In genomic region chr3:189340680-189341460, GRCh38 we compare ENCODE assay signal across 12 cellular contexts.
DNase-seq lines count a peak whose midpoint lies in the region; ATAC-seq and TF ChIP-seq lines count a peak whose summit lies in the region.
"Had no signal": no experiment of that assay in that cellular context is flagged by ENCODE, and none has a peak within 500 bp of the region (broad histone marks: within the 10 kb centered on the region; RNA-seq: fewer than 3 reads in every experiment).

No MANE protein-coding gene starts in this region.

- H3K4me3 ChIP-seq in WERI-Rb-1 (ENCODE audit: low read depth, low read length) (no peak overlapping the region), body of pancreas (no peak overlapping the region)
- H3K4me3 ChIP-seq: tibial artery had no signal

- H3K9me3 ChIP-seq in WERI-Rb-1 (ENCODE audit: severe bottlenecking), result no peaks in the 10 kb centered on the region
- H3K9me3 ChIP-seq in body of pancreas, result no peaks in the 10 kb centered on the region
- H3K9me3 ChIP-seq: tibial artery had no signal

- H3K27ac ChIP-seq in WERI-Rb-1 (no peak overlapping the region), body of pancreas (no peak overlapping the region)
- H3K27ac ChIP-seq: tibial artery had no signal

- H3K36me3 Mint-ChIP-seq in Calu3 (ENCODE audit: insufficient read depth, unreplicated experiment), result no peaks in the 10 kb centered on the region
- H3K36me3 Mint-ChIP-seq in immature natural killer cell, result no peaks in the 10 kb centered on the region
- H3K36me3 Mint-ChIP-seq in activated T-helper 17 cell treated with anti-CD3 and anti-CD28 coated beads, Interleukin-2, amount 50 U/mL, for 72 hours (ENCODE audit: low read depth), result no peaks in the 10 kb centered on the region
- H3K36me3 Mint-ChIP-seq: memory B cell had no signal

- ATAC-seq in activated T-helper 17 cell treated with anti-CD3 and anti-CD28 coated beads, Interleukin-2, amount 50 U/mL, for 72 hours (replicated peaks), result no peak
- ATAC-seq in body of pancreas, result no peak
- ATAC-seq in GM19035 (IDR thresholded peaks at IDR 0.05; ENCODE audit: unreplicated experiment), result no peak
- ATAC-seq: Right ventricle myocardium inferior had no signal

- H3K9me3 Mint-ChIP-seq in Calu3 (ENCODE audit: low read depth, unreplicated experiment) (peaks cover 6% of the 10 kb centered on the region), immature natural killer cell (no peaks in the 10 kb centered on the region)
- no peaks in the 10 kb centered on the region for H3K9me3 Mint-ChIP-seq in activated T-helper 17 cell treated with anti-CD3 and anti-CD28 coated beads, Interleukin-2, amount 50 U/mL, for 72 hours
- H3K9me3 Mint-ChIP-seq: memory B cell had no signal

- no peak for TF ChIP-seq POLR2A in body of pancreas (IDR thresholded peaks at IDR 0.05)

- H3K27me3 ChIP-seq in WERI-Rb-1 (ENCODE audit: insufficient read depth, low read depth, severe bottlenecking), result no peaks in the 10 kb centered on the region
- H3K27me3 ChIP-seq in body of pancreas, result no peaks in the 10 kb centered on the region
- H3K27me3 ChIP-seq: tibial artery had no signal

- H3K4me1 Mint-ChIP-seq in Calu3 (ENCODE audit: low read depth, unreplicated experiment) (peaks cover 12% of the 10 kb centered on the region), immature natural killer cell (no peaks in the 10 kb centered on the region)
- no peaks in the 10 kb centered on the region for H3K4me1 Mint-ChIP-seq in activated T-helper 17 cell treated with anti-CD3 and anti-CD28 coated beads, Interleukin-2, amount 50 U/mL, for 72 hours
- H3K4me1 Mint-ChIP-seq: memory B cell had no signal

- intact Hi-C loops in Calu3 (cut with micrococcal nuclease; ENCODE audit: unreplicated experiment) (no loop called here), body of pancreas (cut with DNase I) (no loop called here)

- 62 to 66% methylated on average over 7 of the region's 7 CpGs for WGBS in body of pancreas, 2 donors

- H3K4me3 Mint-ChIP-seq in Calu3 (ENCODE audit: low read depth, unreplicated experiment), result no peak overlapping the region
- H3K4me3 Mint-ChIP-seq in immature natural killer cell, result no peak overlapping the region
- no peak overlapping the region for H3K4me3 Mint-ChIP-seq in activated T-helper 17 cell treated with anti-CD3 and anti-CD28 coated beads, Interleukin-2, amount 50 U/mL, for 72 hours
- H3K4me3 Mint-ChIP-seq: memory B cell had no signal

- H3K27ac Mint-ChIP-seq in Calu3 (ENCODE audit: unreplicated experiment) (no peak overlapping the region), immature natural killer cell (no peak overlapping the region)
- no peak overlapping the region for H3K27ac Mint-ChIP-seq in activated T-helper 17 cell treated with anti-CD3 and anti-CD28 coated beads, Interleukin-2, amount 50 U/mL, for 72 hours
- H3K27ac Mint-ChIP-seq: memory B cell had no signal

- peak; percentile 57 for TF ChIP-seq CTCF in Calu3 (IDR thresholded peaks at IDR 0.05; ENCODE audit: unreplicated experiment)
- 0 out of 2 replicates have a peak, but pooled peaks have one; percentile 26 for TF ChIP-seq CTCF in WERI-Rb-1 (IDR thresholded peaks at IDR 0.05; ENCODE audit: low read depth, low read length)
- TF ChIP-seq CTCF in body of pancreas (IDR thresholded peaks at IDR 0.05), result no peak

- DNase-seq in Calu3 (peak; percentile 44), H4 (ENCODE audit: low spot score) (peak; percentile 55), WERI-Rb-1 (peak; percentile 17), kidney tubule cell (ENCODE audit: low spot score) (peak; percentile 11), immature natural killer cell (no peak), body of pancreas (no peak)
- DNase-seq: activated CD8-positive, alpha-beta memory T cell treated with anti-CD3 and anti-CD28 coated beads, Interleukin-2, amount 50 U/mL, for 48 hours; tibial artery had no signal

- H3K4me1 ChIP-seq in body of pancreas, result no peaks in the 10 kb centered on the region

- H3K27me3 Mint-ChIP-seq in Calu3 (ENCODE audit: unreplicated experiment) (no peaks in the 10 kb centered on the region), immature natural killer cell (ENCODE audit: low read depth in 3 of 3) (peaks cover 2 to 4% (median 3%) of the 10 kb centered on the region in 3 donors)
- H3K27me3 Mint-ChIP-seq in activated T-helper 17 cell treated with anti-CD3 and anti-CD28 coated beads, Interleukin-2, amount 50 U/mL, for 72 hours, result no peaks in the 10 kb centered on the region

- H3K36me3 ChIP-seq in WERI-Rb-1 (no peaks in the 10 kb centered on the region), body of pancreas (replicated peaks in 1 of 2; ENCODE audit: insufficient read depth in 1 of 2, low read depth in 2 of 2) (no peaks in the 10 kb centered on the region)
- H3K36me3 ChIP-seq: tibial artery had no signal

- CTCF ChIA-PET in Calu3 (lab: Charles Lee), result no interaction called here

- BruUV-seq in Calu3 (replicated peaks; lab: Mats Ljungman, UMichigan), result no TSS peak

Comparison
In these comparisons a context has a peak if more than half of its experiments do, and no peak if none do; other contexts are left out.
1. DNase-seq: peak in Calu3 (single experiment), H4 (single experiment), WERI-Rb-1 (single experiment) and kidney tubule cell (single experiment); none in immature natural killer cell (0 of 3) and body of pancreas (0 of 4).
2. CTCF ChIP-seq: peak in Calu3 (single experiment) and WERI-Rb-1 (single experiment); none in body of pancreas (0 of 7).